Comparison of ENCODE assay signal across 8 cellular contexts in the genomic region with DNA sequence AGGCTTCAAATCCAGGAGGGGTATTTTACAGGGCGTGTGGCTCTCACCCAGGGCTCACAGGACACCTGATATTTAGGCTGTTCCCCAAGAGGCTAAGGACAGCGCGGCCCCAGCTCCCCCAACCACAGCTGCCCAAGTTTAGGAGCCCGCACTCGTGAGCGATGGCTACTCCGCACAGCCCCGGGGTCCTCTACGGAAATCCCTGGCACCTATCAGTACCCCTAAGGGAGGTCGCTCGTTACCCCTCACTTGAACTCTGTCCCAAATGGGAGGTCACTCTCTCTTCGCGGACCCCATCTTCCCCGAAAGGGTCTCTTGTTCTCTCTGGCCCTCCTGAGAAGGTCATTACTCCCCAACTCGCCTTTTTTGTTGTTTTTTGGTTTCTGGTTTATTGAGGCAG. TPM values are rescaled to one million over a fixed set of nuclear protein-coding genes. Genes with fewer than 3 reads are reported as not detected.
DNase-seq lines count a peak whose midpoint lies in the region; ATAC-seq and TF ChIP-seq lines count a peak whose summit lies in the region.

No MANE protein-coding gene starts in this region.

- H3K79me2 ChIP-seq in OCI-LY1 (ENCODE audit: insufficient read depth, low read length): no peaks in the 10 kb centered on the region

- no peak for TF ChIP-seq POLR2A in esophagus squamous epithelium (IDR thresholded peaks at IDR 0.05)
- TF ChIP-seq POLR2A in sigmoid colon (IDR thresholded peaks at IDR 0.05): no peak

- ATAC-seq in GM21619 (IDR thresholded peaks at IDR 0.05; ENCODE audit: unreplicated experiment) (no peak), GM21360 (IDR thresholded peaks at IDR 0.05; ENCODE audit: unreplicated experiment) (no peak), GM18873 (IDR thresholded peaks at IDR 0.05; ENCODE audit: low FRiP score, unreplicated experiment) (no peak)

- H3K36me3 ChIP-seq in GM06990 (ENCODE audit: control insufficient read depth, insufficient read depth, low read length): no peaks in the 10 kb centered on the region; the same call in 1 of the 2 replicates
- no peaks in the 10 kb centered on the region for H3K36me3 ChIP-seq in OCI-LY1 (ENCODE audit: insufficient read depth, low read length)
- no peaks in the 10 kb centered on the region for H3K36me3 ChIP-seq in esophagus squamous epithelium
- H3K36me3 ChIP-seq in sigmoid colon: peaks cover 0 to 4% (median 0%) of the 10 kb centered on the region in 4 donors

- H3K4me2 ChIP-seq in OCI-LY1 (ENCODE audit: low read length): peak overlapping the region; percentile 92

- H3K27me3 ChIP-seq in GM06990 (replicated peaks; ENCODE audit: control insufficient read depth, insufficient read depth, low read length) (no peaks in the 10 kb centered on the region), OCI-LY1 (ENCODE audit: insufficient read depth, low read length) (no peaks in the 10 kb centered on the region), esophagus squamous epithelium (no peaks in the 10 kb centered on the region), sigmoid colon (no peaks in the 10 kb centered on the region)

- DNase-seq in GM06990 (ENCODE audit: extremely low read depth, insufficient read length): no peak
- no peak for DNase-seq in esophagus squamous epithelium (lab: John Stamatoyannopoulos, UW)
- no peak for DNase-seq in sigmoid colon
- DNase-seq in middle frontal gyrus (ENCODE audit: extremely low spot score, low spot score): no peak

- no peaks in the 10 kb centered on the region for H3K9me3 ChIP-seq in OCI-LY1 (ENCODE audit: low read length)
- H3K9me3 ChIP-seq in esophagus squamous epithelium: no peaks in the 10 kb centered on the region
- H3K9me3 ChIP-seq in sigmoid colon: no peaks in the 10 kb centered on the region

- H2AFZ ChIP-seq in OCI-LY1 (ENCODE audit: low read length): no peak overlapping the region

- no peaks in the 10 kb centered on the region for H3K9me2 ChIP-seq in OCI-LY1 (ENCODE audit: low read depth, low read length)

- no peaks in the 10 kb centered on the region for H3F3A ChIP-seq in OCI-LY1 (ENCODE audit: insufficient read depth, low read length)

- TF ChIP-seq CTCF in GM06990 (IDR thresholded peaks at IDR 0.05; ENCODE audit: insufficient read depth, low read length, poor library complexity, severe bottlenecking): no peak
- no peak for TF ChIP-seq CTCF in OCI-LY1 (IDR thresholded peaks at IDR 0.05; ENCODE audit: low read length)
- no peak for TF ChIP-seq CTCF in esophagus squamous epithelium (IDR thresholded peaks at IDR 0.05)
- TF ChIP-seq CTCF in sigmoid colon (IDR thresholded peaks at IDR 0.05): no peak

- H3K27ac ChIP-seq in OCI-LY1 (ENCODE audit: low read depth, low read length, poor library complexity, severe bottlenecking) (no peak overlapping the region), esophagus squamous epithelium (peak overlapping the region; percentile 83 to 93 (median 91)), sigmoid colon (peak overlapping the region; percentile 89 to 91 (median 90))

- no peak overlapping the region; the same call in 1 of the 2 replicates for H3K9ac ChIP-seq in OCI-LY1 (ENCODE audit: low read length)

- H3K4me3 ChIP-seq in GM06990 (replicated peaks; ENCODE audit: low read depth, low read length) (peak overlapping the region; percentile 67), OCI-LY1 (ENCODE audit: low read depth, low read length, poor library complexity, severe bottlenecking) (peak overlapping the region; percentile 75), esophagus squamous epithelium (peak overlapping the region; percentile 64 to 84 (median 80)), sigmoid colon (peak overlapping the region; percentile 62 to 73 (median 68))

- no peaks in the 10 kb centered on the region for H4K20me1 ChIP-seq in OCI-LY1 (ENCODE audit: insufficient read depth, low read length)

- intact Hi-C loops in esophagus squamous epithelium (cut with DNase I) (no loop called here), sigmoid colon (cut with DNase I) (loop anchor here (10.0 kb wide), 1 partner anchor 86 kb away; a partner anchor contains a TSS)

- no peak for TF ChIP-seq EP300 in sigmoid colon (IDR thresholded peaks at IDR 0.05)

- peaks cover 11% of the 10 kb centered on the region for H3K4me1 ChIP-seq in OCI-LY1 (ENCODE audit: insufficient read depth, low read length, severe bottlenecking)
- peaks cover 7 to 34% (median 9%) of the 10 kb centered on the region in 3 donors for H3K4me1 ChIP-seq in esophagus squamous epithelium
- H3K4me1 ChIP-seq in sigmoid colon: peaks cover 0 to 16% (median 9%) of the 10 kb centered on the region in 4 donors

- WGBS in esophagus squamous epithelium, 2 donors: 87 to 92% methylated on average over 15 of the region's 15 CpGs
- WGBS in sigmoid colon, 2 donors: 93% methylated on average over 15 of the region's 15 CpGs

RNA-seq across cellular contexts. Expression of a gene that starts 0.7 kb away (rescaled TPM):
- 10 to 100 TPM; 13.0 to 32.3 (median 19.9) TPM for total RNA-seq in esophagus squamous epithelium
- 10 to 100 TPM; 26.0 to 36.9 (median 33.6) TPM for total RNA-seq in sigmoid colon
- 10 to 100 TPM; 37.9 to 84.4 (median 53.5) TPM for polyA plus RNA-seq in sigmoid colon
